In genomic region chr9:37531699-37532098, GRCh38 we compare ENCODE assay signal across 10 cellular contexts. TPM values are rescaled to one million over a fixed set of nuclear protein-coding genes. Genes with fewer than 3 reads are reported as not detected.
DNase-seq lines count a peak whose midpoint lies in the region; ATAC-seq and TF ChIP-seq lines count a peak whose summit lies in the region.
"Had no signal": no experiment of that assay in that cellular context is flagged by ENCODE, and none has a peak within 500 bp of the region (broad histone marks: within the 10 kb centered on the region; RNA-seq: fewer than 3 reads in every experiment).

No MANE protein-coding gene starts in this region.

- POLR2A ChIA-PET in activated CD4-positive, alpha-beta T cell treated with anti-CD3 and anti-CD28 coated beads, Interleukin-2, amount 10 ng/mL, durations not matched to agents 7 days and 5 days (lab: Charles Lee), result no interaction called here

- peaks cover 7% of the 10 kb centered on the region for H3K4me1 ChIP-seq in osteoblast (ENCODE audit: insufficient read depth, low read length)

- H3K79me2 ChIP-seq in osteoblast (ENCODE audit: insufficient read depth, low read length), result no peaks in the 10 kb centered on the region

- H3K4me1 Mint-ChIP-seq in activated CD4-positive, alpha-beta T cell treated with anti-CD3 and anti-CD28 coated beads, Interleukin-2, amount 10 ng/mL, durations not matched to agents 7 days and 5 days, result peaks cover 4% of the 10 kb centered on the region
- H3K4me1 Mint-ChIP-seq in mesothelial cell of epicardium, result no peaks in the 10 kb centered on the region

- H3K4me3 ChIP-seq in osteoblast (ENCODE audit: insufficient read depth, low read length), result no peak overlapping the region
- H3K4me3 ChIP-seq in WERI-Rb-1 (ENCODE audit: low read depth, low read length), result no peak overlapping the region

- peak overlapping the region; percentile 79 for H3K27ac Mint-ChIP-seq in activated CD4-positive, alpha-beta T cell treated with anti-CD3 and anti-CD28 coated beads, Interleukin-2, amount 10 ng/mL, durations not matched to agents 7 days and 5 days
- H3K27ac Mint-ChIP-seq in mesothelial cell of epicardium, result no peak overlapping the region
- H3K27ac Mint-ChIP-seq: progenitor cell of endocrine pancreas had no signal

- H3K4me3 Mint-ChIP-seq in activated CD4-positive, alpha-beta T cell treated with anti-CD3 and anti-CD28 coated beads, Interleukin-2, amount 10 ng/mL, durations not matched to agents 7 days and 5 days, result no peak overlapping the region
- H3K4me3 Mint-ChIP-seq in mesothelial cell of epicardium, result no peak overlapping the region

- no peaks in the 10 kb centered on the region for H4K20me1 ChIP-seq in osteoblast (ENCODE audit: insufficient read depth, low read length)

- no peak for DNase-seq in activated CD4-positive, alpha-beta T cell treated with anti-CD3 and anti-CD28 coated beads, Interleukin-2, amount 10 ng/mL, durations not matched to agents 7 days and 5 days
- peak; percentile 39 for DNase-seq in osteoblast (ENCODE audit: insufficient read length, low spot score, missing footprints)
- no peak for DNase-seq in WERI-Rb-1
- DNase-seq in mesothelial cell of epicardium (ENCODE audit: low spot score in 2 of 2, unreplicated experiment in 2 of 2), result no peak
- DNase-seq: kidney had no signal

- CTCF ChIA-PET in activated CD4-positive, alpha-beta T cell treated with anti-CD3 and anti-CD28 coated beads, Interleukin-2, amount 10 ng/mL, durations not matched to agents 7 days and 5 days (lab: Charles Lee), result interaction anchor here (1.0 kb wide), 1 partner anchor 8 kb away, joined by 4 read pairs; no protein-coding TSS in a partner anchor

- H3K9me3 ChIP-seq in osteoblast (ENCODE audit: low read depth, low read length) (no peaks in the 10 kb centered on the region), WERI-Rb-1 (ENCODE audit: severe bottlenecking) (no peaks in the 10 kb centered on the region)

- H3K36me3 ChIP-seq in osteoblast (ENCODE audit: insufficient read depth, low read length), result peaks cover 4% of the 10 kb centered on the region
- peaks cover 88% of the 10 kb centered on the region for H3K36me3 ChIP-seq in WERI-Rb-1

- no peak overlapping the region for H3K4me2 ChIP-seq in osteoblast (ENCODE audit: insufficient read depth, low read length)

- H2AFZ ChIP-seq in osteoblast (ENCODE audit: low read length), result no peak overlapping the region

- TF ChIP-seq CTCF in osteoblast (IDR thresholded peaks at IDR 0.05; ENCODE audit: extremely low read depth, low read depth, low read length) (no peak), WERI-Rb-1 (IDR thresholded peaks at IDR 0.05; ENCODE audit: low read depth, low read length) (no peak), mesothelial cell of epicardium (IDR thresholded peaks at IDR 0.05; ENCODE audit: unreplicated experiment) (no peak)

- no peaks in the 10 kb centered on the region for H3K27me3 ChIP-seq in osteoblast (ENCODE audit: insufficient read depth, low read length)
- no peaks in the 10 kb centered on the region for H3K27me3 ChIP-seq in WERI-Rb-1 (ENCODE audit: insufficient read depth, low read depth, severe bottlenecking)

- no peaks in the 10 kb centered on the region for H3K9me3 Mint-ChIP-seq in activated CD4-positive, alpha-beta T cell treated with anti-CD3 and anti-CD28 coated beads, Interleukin-2, amount 10 ng/mL, durations not matched to agents 7 days and 5 days
- H3K9me3 Mint-ChIP-seq in mesothelial cell of epicardium, result no peaks in the 10 kb centered on the region

- no peaks in the 10 kb centered on the region for H3K27me3 Mint-ChIP-seq in activated CD4-positive, alpha-beta T cell treated with anti-CD3 and anti-CD28 coated beads, Interleukin-2, amount 10 ng/mL, durations not matched to agents 7 days and 5 days
- H3K27me3 Mint-ChIP-seq in mesothelial cell of epicardium (ENCODE audit: low read depth), result no peaks in the 10 kb centered on the region
- H3K27me3 Mint-ChIP-seq: progenitor cell of endocrine pancreas had no signal

- H3K27ac ChIP-seq in osteoblast (ENCODE audit: low read depth, low read length) (no peak overlapping the region), WERI-Rb-1 (no peak overlapping the region)
- H3K27ac ChIP-seq: epithelial cell of prostate had no signal

- H3K36me3 Mint-ChIP-seq in activated CD4-positive, alpha-beta T cell treated with anti-CD3 and anti-CD28 coated beads, Interleukin-2, amount 10 ng/mL, durations not matched to agents 7 days and 5 days (ENCODE audit: low read depth), result no peaks in the 10 kb centered on the region
- peaks cover 24% of the 10 kb centered on the region for H3K36me3 Mint-ChIP-seq in mesothelial cell of epicardium

- ATAC-seq in GM18873 (IDR thresholded peaks at IDR 0.05; ENCODE audit: low FRiP score, unreplicated experiment), result peak; percentile 68
- peak; percentile 65 for ATAC-seq in HG02763 (IDR thresholded peaks at IDR 0.05; ENCODE audit: unreplicated experiment)
- no peak for ATAC-seq in HG02610 (IDR thresholded peaks at IDR 0.05; ENCODE audit: unreplicated experiment)

RNA-seq across cellular contexts. Expression of gene FBXO10, which starts 44.5 kb away (rescaled TPM):
- 1 to 10 TPM; 2.6 TPM for total RNA-seq in activated CD4-positive, alpha-beta T cell treated with anti-CD3 and anti-CD28 coated beads, Interleukin-2, amount 10 ng/mL, durations not matched to agents 7 days and 5 days
- total RNA-seq in osteoblast, result 27.7 and 28.6 TPM in 2 replicates
- total RNA-seq in mesothelial cell of epicardium, result 22.0 to 26.6 TPM (median 24.1 TPM) in 3 replicates

RNA-seq across cellular contexts. Expression of gene POLR1E, which starts 46.0 kb away (rescaled TPM):
- 10 to 100 TPM; 35.8 to 36.3 TPM for total RNA-seq in activated CD4-positive, alpha-beta T cell treated with anti-CD3 and anti-CD28 coated beads, Interleukin-2, amount 10 ng/mL, durations not matched to agents 7 days and 5 days
- total RNA-seq in osteoblast, result 25.3 and 33.3 TPM in 2 replicates
- 24.9 to 27.3 TPM (median 26.1 TPM) in 3 replicates for total RNA-seq in mesothelial cell of epicardium
